Comparison of ENCODE assay signal across 22 cellular contexts in genomic region chr22:34946339-34946985, GRCh38.
"Had no signal": no experiment of that assay in that cellular context is flagged by ENCODE, and none has a peak within 500 bp of the region (broad histone marks: within the 10 kb centered on the region; RNA-seq: fewer than 3 reads in every experiment).

No MANE protein-coding gene starts in this region.

- H3K36me3 ChIP-seq: brain microvascular endothelial cell, left lung, suprapubic skin, transverse colon had no signal

- H3K27ac ChIP-seq: brain microvascular endothelial cell, coronary artery, foreskin keratinocyte, left lung, suprapubic skin, transverse colon had no signal

- DNase-seq: activated B cell treated with CpG ODN at 0.5 μM for 24 hours; activated CD4-positive, alpha-beta memory T cell treated with anti-CD3 and anti-CD28 coated beads for 36 hours; activated CD4-positive, alpha-beta T cell treated with anti-CD3 and anti-CD28 coated beads for 4 hours; activated CD8-positive, alpha-beta memory T cell treated with anti-CD3 and anti-CD28 coated beads, Interleukin-2, amount 10 ng/mL, durations not matched to agents 7 days and 5 days; activated naive CD4-positive, alpha-beta T cell treated with Interleukin-2 at 50 U/mL for 16 hours; activated naive CD8-positive, alpha-beta T cell treated with anti-CD3 and anti-CD28 coated beads, Interleukin-2, amount 10 ng/mL, durations not matched to agents 7 days and 5 days; activated T-cell treated with anti-CD3 and anti-CD28 coated beads, Interleukin-2, amount 50 U/mL, for 1 hour; amygdala; brain microvascular endothelial cell; foreskin keratinocyte; glutamatergic neuron; kidney; left lung; occipital lobe; posterior cingulate gyrus; retina; stimulated activated CD4-positive, alpha-beta T cell treated with anti-CD3 and anti-CD28 coated beads, Interleukin-2, amount 100 ng/mL, for 24 hours; stimulated activated naive CD8-positive, alpha-beta T cell treated with anti-CD3 and anti-CD28 coated beads, Interleukin-15, amount 100 ng/mL, for 72 hours; transverse colon had no signal

- ATAC-seq: activated CD8-positive, alpha-beta memory T cell treated with anti-CD3 and anti-CD28 coated beads, Interleukin-2, amount 10 ng/mL, durations not matched to agents 7 days and 5 days; activated T-helper 17 cell treated with anti-CD3 and anti-CD28 coated beads, Interleukin-2, amount 50 U/mL, for 72 hours; foreskin keratinocyte; left lung; stimulated activated naive CD8-positive, alpha-beta T cell treated with anti-CD3 and anti-CD28 coated beads, Interleukin-15, amount 100 ng/mL, for 72 hours had no signal

- H3K4me1 ChIP-seq: foreskin keratinocyte, left lung, transverse colon had no signal

- H3K27me3 ChIP-seq: brain microvascular endothelial cell, foreskin keratinocyte, transverse colon had no signal

- H3K9me3 ChIP-seq: left lung, suprapubic skin, transverse colon had no signal

- H3K4me3 ChIP-seq: coronary artery, left lung, suprapubic skin, transverse colon had no signal

- FAIRE-seq: kidney had no signal
